In genomic region chr13:34886476-34886875, GRCh38 we compare ENCODE assay signal across 16 cellular contexts. TPM values are rescaled to one million over a fixed set of nuclear protein-coding genes. Genes with fewer than 3 reads are reported as not detected.
DNase-seq lines count a peak whose midpoint lies in the region; ATAC-seq, FAIRE-seq and TF ChIP-seq lines count a peak whose summit lies in the region.
"Had no signal": no experiment of that assay in that cellular context is flagged by ENCODE, and none has a peak within 500 bp of the region (broad histone marks: within the 10 kb centered on the region; RNA-seq: fewer than 3 reads in every experiment).

No MANE protein-coding gene starts in this region.

- no peaks in the 10 kb centered on the region for H3K79me2 ChIP-seq in PC-9 (ENCODE audit: low read depth)

- POLR2A ChIA-PET in A549 (lab: Yijun Ruan, JAX): no interaction called here
- POLR2A ChIA-PET in PC-9 (lab: Charles Lee; ENCODE audit: unreplicated experiment): no interaction called here

- BruUV-seq in PC-9 (replicated peaks; lab: Mats Ljungman, UMichigan): no TSS peak

- no peak overlapping the region for H3K4me3 ChIP-seq in A549
- no peak overlapping the region for H3K4me3 ChIP-seq in PC-9
- H3K4me3 ChIP-seq in mesenchymal stem cell (ENCODE audit: insufficient read depth in 1 of 2, low read depth in 1 of 2, low read length in 2 of 2): no peak overlapping the region

- no peak overlapping the region for H3K18ac ChIP-seq in mesenchymal stem cell (ENCODE audit: low read depth in 1 of 2, low read length in 2 of 2)

- no peak for TF ChIP-seq EP300 in A549 (IDR thresholded peaks at IDR 0.05)

- no peaks in the 10 kb centered on the region for H4K20me1 ChIP-seq in PC-9 (ENCODE audit: insufficient read depth)

- H4K91ac ChIP-seq in mesenchymal stem cell (ENCODE audit: low read length): no peak overlapping the region

- no peak for ATAC-seq in A549
- ATAC-seq in GM18907 (IDR thresholded peaks at IDR 0.05; ENCODE audit: unreplicated experiment): no peak
- ATAC-seq in activated T-cell treated with anti-CD3 and anti-CD28 coated beads, Interleukin-2, amount 50 U/mL, for 4 hours: no peak

- H3K27ac ChIP-seq in A549: no peak overlapping the region
- peak overlapping the region; percentile 28; the same call in 1 of the 2 replicates for H3K27ac ChIP-seq in PC-9
- no peak overlapping the region for H3K27ac ChIP-seq in mesenchymal stem cell (ENCODE audit: low read length, poor library complexity, severe bottlenecking)

- TF ChIP-seq CTCF in A549 (IDR thresholded peaks at IDR 0.05): no peak
- TF ChIP-seq CTCF in PC-9 (conservative IDR thresholded peaks at IDR 0.05): no peak

- H3K27me3 ChIP-seq in PC-9 (ENCODE audit: insufficient read depth, low read depth): no peaks in the 10 kb centered on the region
- no peaks in the 10 kb centered on the region for H3K27me3 ChIP-seq in mesenchymal stem cell (ENCODE audit: control insufficient read depth in 1 of 2, insufficient read depth in 1 of 2, low read length in 2 of 2)

- H2AK5ac ChIP-seq in mesenchymal stem cell (ENCODE audit: low read length, severe bottlenecking): no peak overlapping the region

- H3K4me1 ChIP-seq in A549 (peaks cover 11% of the 10 kb centered on the region), PC-9 (replicated peaks; ENCODE audit: insufficient read depth) (peaks cover 16% of the 10 kb centered on the region), mesenchymal stem cell (ENCODE audit: control insufficient read depth, insufficient read depth, low read depth, low read length) (no peaks in the 10 kb centered on the region)

- no peak for TF ChIP-seq RAD21 in A549 (conservative IDR thresholded peaks at IDR 0.05 in 1 of 2, IDR thresholded peaks at IDR 0.05 in 1 of 2)

- no peak overlapping the region for H3K4me3 Mint-ChIP-seq in activated T-cell treated with anti-CD3 and anti-CD28 coated beads, Interleukin-2, amount 50 U/mL, for 4 hours
- H3K4me3 Mint-ChIP-seq: B cell; CD4-positive, alpha-beta T cell; IgD-negative memory B cell had no signal

- no peak overlapping the region for H4K8ac ChIP-seq in mesenchymal stem cell (ENCODE audit: low read length)

- no peak overlapping the region for H3K14ac ChIP-seq in mesenchymal stem cell (ENCODE audit: low read length in 2 of 2)

- H3K9me3 ChIP-seq in A549 (no peaks in the 10 kb centered on the region), PC-9 (ENCODE audit: insufficient read depth, low read depth) (0 out of 2 replicates have a peak, but pooled peaks cover 3% of the 10 kb centered on the region), mesenchymal stem cell (ENCODE audit: control insufficient read depth, low read length) (no peaks in the 10 kb centered on the region)

- intact Hi-C loops in PC-9 (cut with micrococcal nuclease; ENCODE audit: unreplicated experiment): no loop called here

- no peak for TF ChIP-seq POLR2A in A549 (IDR thresholded peaks at IDR 0.05; ENCODE audit: low read length)

- no peak overlapping the region for H2BK5ac ChIP-seq in mesenchymal stem cell (ENCODE audit: low read depth, low read length, poor library complexity, severe bottlenecking)

- peaks cover 4% of the 10 kb centered on the region for H3K9me3 Mint-ChIP-seq in activated T-cell treated with anti-CD3 and anti-CD28 coated beads, Interleukin-2, amount 50 U/mL, for 4 hours
- H3K9me3 Mint-ChIP-seq: CD4-positive, alpha-beta T cell; IgD-negative memory B cell had no signal

- no peaks in the 10 kb centered on the region for H3K36me3 Mint-ChIP-seq in activated T-cell treated with anti-CD3 and anti-CD28 coated beads, Interleukin-2, amount 50 U/mL, for 4 hours (ENCODE audit: insufficient read depth)
- H3K36me3 Mint-ChIP-seq: IgD-negative memory B cell had no signal

- H3K36me3 ChIP-seq in PC-9 (ENCODE audit: low read depth) (no peaks in the 10 kb centered on the region), mesenchymal stem cell (ENCODE audit: control insufficient read depth in 1 of 2, insufficient read depth in 2 of 2, low read depth in 1 of 2, low read length in 2 of 2) (no peaks in the 10 kb centered on the region)

- DNase-seq in A549 (ENCODE audit: low read depth in 1 of 2, low spot score in 1 of 2): no peak
- DNase-seq in GM04504 (ENCODE audit: low read depth): peak; percentile 15
- no peak for DNase-seq in PC-9
- DNase-seq in mesenchymal stem cell: no peak
- DNase-seq in activated T-cell treated with anti-CD3 and anti-CD28 coated beads, Interleukin-2, amount 50 U/mL, for 4 hours: no peak
- DNase-seq in glomerular visceral epithelial cell (ENCODE audit: extremely low spot score): no peak
- DNase-seq in NCI-H2196 treated with DMSO at 0.1 percent for 48 hours (lab: John Stamatoyannopoulos, UW; ENCODE audit: unreplicated experiment): no peak
- DNase-seq: C1 segment of cervical spinal cord; Calu3; CD4-positive, alpha-beta T cell; DMS 273 treated with DMSO at 0.1 percent for 48 hours had no signal

- no peak overlapping the region for H3K4ac ChIP-seq in mesenchymal stem cell (ENCODE audit: low read depth in 1 of 2, low read length in 2 of 2)

- H2AFZ ChIP-seq in PC-9: no peak overlapping the region
- no peak overlapping the region for H2AFZ ChIP-seq in mesenchymal stem cell (ENCODE audit: low read depth, low read length)

- no peak overlapping the region for H2BK120ac ChIP-seq in mesenchymal stem cell (ENCODE audit: low read depth, low read length)

- no peaks in the 10 kb centered on the region for H3K4me1 Mint-ChIP-seq in activated T-cell treated with anti-CD3 and anti-CD28 coated beads, Interleukin-2, amount 50 U/mL, for 4 hours (ENCODE audit: low read depth)
- H3K4me1 Mint-ChIP-seq: B cell, IgD-negative memory B cell had no signal

- CTCF ChIA-PET in A549 (lab: Yijun Ruan, JAX): no interaction called here
- CTCF ChIA-PET in PC-9 (lab: Charles Lee): interaction anchor here (0.6 kb wide), 1 partner anchor 908 kb away, joined by 3 read pairs; no protein-coding TSS in a partner anchor

- no peaks in the 10 kb centered on the region for H3K9me2 ChIP-seq in PC-9 (ENCODE audit: insufficient read depth)

- no peak overlapping the region for H2BK15ac ChIP-seq in mesenchymal stem cell (ENCODE audit: low read depth, poor library complexity, severe bottlenecking)

- FAIRE-seq in A549 (lab: Jason Lieb, UNC): no peak
- FAIRE-seq: GM12892, H54 had no signal

- no peaks in the 10 kb centered on the region for H3K79me1 ChIP-seq in mesenchymal stem cell (replicated peaks; ENCODE audit: low read length, poor library complexity, severe bottlenecking)

- H3K4me2 ChIP-seq in A549: peak overlapping the region; percentile 12; the same call in 1 of the 3 replicates
- H3K4me2 ChIP-seq in PC-9: no peak overlapping the region
- H3K4me2 ChIP-seq in mesenchymal stem cell (ENCODE audit: low read length, poor library complexity, severe bottlenecking): no peak overlapping the region

- peak overlapping the region; percentile 17 for H3K9ac ChIP-seq in mesenchymal stem cell (ENCODE audit: low read length)

- 22% methylated on average over 1 of the region's 1 CpG for WGBS in A549 (ENCODE audit: missing lambda C conversion rate)
- no CpG with 5 or more reads among the region's 1 CpG for WGBS in mesenchymal stem cell

- no peak overlapping the region for H3K23ac ChIP-seq in mesenchymal stem cell (ENCODE audit: low read length in 2 of 2)

- H3K27me3 Mint-ChIP-seq in activated T-cell treated with anti-CD3 and anti-CD28 coated beads, Interleukin-2, amount 50 U/mL, for 4 hours (ENCODE audit: low read depth): no peaks in the 10 kb centered on the region
- H3K27me3 Mint-ChIP-seq: B cell, IgD-negative memory B cell had no signal

- H2BK12ac ChIP-seq in mesenchymal stem cell (ENCODE audit: low read length in 2 of 2): no peak overlapping the region

- H3F3A ChIP-seq in PC-9 (ENCODE audit: insufficient read depth, low read depth): peaks cover 5% of the 10 kb centered on the region; the same call in 1 of the 2 replicates

TF ChIP-seq in A549, 52 proteins besides CTCF, POLR2A, EP300 and RAD21 (continues in another document):
- TF ChIP-seq HEYL (CRISPR knock-in tag; IDR thresholded peaks at IDR 0.05): no peak
- TF ChIP-seq JUN (IDR thresholded peaks at IDR 0.05): no peak
- TF ChIP-seq HMGXB4 (CRISPR knock-in tag; IDR thresholded peaks at IDR 0.05; ENCODE audit: borderline replicate concordance): no peak
- TF ChIP-seq HES2 (IDR thresholded peaks at IDR 0.05): no peak
- TF ChIP-seq ZNF302 (CRISPR knock-in tag; IDR thresholded peaks at IDR 0.05): no peak
- TF ChIP-seq FOSB (CRISPR knock-in tag; IDR thresholded peaks at IDR 0.05): no peak
- no peak for TF ChIP-seq CHD4 (IDR thresholded peaks at IDR 0.05; ENCODE audit: borderline replicate concordance)
- TF ChIP-seq USF2 (IDR thresholded peaks at IDR 0.05): no peak

RNA-seq across cellular contexts. Expression of gene NBEA, which starts 55.6 kb away (rescaled TPM):
- polyA plus RNA-seq in A549 (2011; rRNA removed) (11.8 and 12.3 TPM in 2 replicates), A549 (2017; fragmentation: RNase III; extraction: RNeasy Plus Mini Kit Qiagen cat#74134 plus additional on column Dnase treatment) (3.5 to 4.2 TPM (median 4.1 TPM) in 3 replicates)
- 1.6 and 1.9 TPM in 2 replicates for polyA plus RNA-seq in A549 (2012; cell fraction: cytosol; rRNA removed)
- polyA plus RNA-seq in A549 (2012; cell fraction: nucleus; rRNA removed): 2.6 and 4.4 TPM in 2 replicates
- polyA minus RNA-seq in A549 (2011; rRNA and poly(A)+ RNA removed): 23.6 and 30.8 TPM in 2 replicates
- total RNA-seq in PC-9 (2021): 4.0 and 4.5 TPM in 2 replicates
- polyA plus RNA-seq in mesenchymal stem cell (2013, experiment 1 of 2): 1.1 TPM
- 1.00 TPM for polyA plus RNA-seq in mesenchymal stem cell (2013, experiment 2 of 2)
- under 1 TPM; 0.19 to 0.58 (median 0.43) TPM for total RNA-seq in activated T-cell treated with anti-CD3 and anti-CD28 coated beads, Interleukin-2, amount 50 U/mL, for 4 hours
